8 cellular contexts compared by ENCODE assay signal in genomic region chr2:238203104-238203972, GRCh38. TPM values are rescaled to one million over a fixed set of nuclear protein-coding genes. Genes with fewer than 3 reads are reported as not detected.
DNase-seq lines count a peak whose midpoint lies in the region; ATAC-seq and TF ChIP-seq lines count a peak whose summit lies in the region.

Gene ILKAP, minus strand, starts transcription at chr2:238203695. Its CDS starts 142 bp downstream, at chr2:238203553.

- no peak for TF ChIP-seq CTCF in GM12864 (IDR thresholded peaks at IDR 0.05; ENCODE audit: low read depth, low read length, missing control alignments)
- no peak for TF ChIP-seq CTCF in parathyroid adenoma (IDR thresholded peaks at IDR 0.05)
- TF ChIP-seq CTCF in tibial artery (IDR thresholded peaks at IDR 0.05), result no peak

- H3K4me3 Mint-ChIP-seq in activated naive CD8-positive, alpha-beta T cell treated with anti-CD3 and anti-CD28 coated beads, Interleukin-2, amount 10 ng/mL, durations not matched to agents 7 days and 5 days, result peak within 1 kb of the TSS; percentile 86

- peak within 1 kb of the TSS; percentile 62 for H3K9ac ChIP-seq in parathyroid adenoma

- peak within 1 kb of the TSS; percentile 83 for H2AFZ ChIP-seq in parathyroid adenoma

- intact Hi-C loops in Right ventricle myocardium inferior (cut with DNase I), result loop anchor here (2.0 kb wide), 2 partner anchors 39 to 143 kb away; partner anchors contain the start of gene SCLY
- intact Hi-C loops in tibial artery (cut with DNase I; ENCODE audit: low total_unique reads), result no loop called here

- no peaks in the 10 kb centered on the region for H3K9me3 ChIP-seq in parathyroid adenoma (ENCODE audit: control insufficient read depth, low read length)
- H3K9me3 ChIP-seq in tibial artery, result no peaks in the 10 kb centered on the region

- peaks cover 24% of the 10 kb centered on the region for H3K4me1 Mint-ChIP-seq in activated naive CD8-positive, alpha-beta T cell treated with anti-CD3 and anti-CD28 coated beads, Interleukin-2, amount 10 ng/mL, durations not matched to agents 7 days and 5 days

- peaks cover 40% of the 10 kb centered on the region for H3K79me2 ChIP-seq in parathyroid adenoma

- H3K4me1 ChIP-seq in parathyroid adenoma (peaks cover 8% of the 10 kb centered on the region), tibial artery (peaks cover 0 to 43% (median 26%) of the 10 kb centered on the region in 4 donors)

- peaks cover 2% of the 10 kb centered on the region for H3K27me3 Mint-ChIP-seq in activated naive CD8-positive, alpha-beta T cell treated with anti-CD3 and anti-CD28 coated beads, Interleukin-2, amount 10 ng/mL, durations not matched to agents 7 days and 5 days

- peak within 1 kb of the TSS; percentile 85 for H3K27ac Mint-ChIP-seq in activated naive CD8-positive, alpha-beta T cell treated with anti-CD3 and anti-CD28 coated beads, Interleukin-2, amount 10 ng/mL, durations not matched to agents 7 days and 5 days

- DNase-seq in GM12864 (ENCODE audit: low read depth) (peak; percentile 30), NCI-H1105 (lab: John Stamatoyannopoulos, UW) (peak; percentile 82), SW 1271 (lab: John Stamatoyannopoulos, UW) (peak; percentile 51 to 79), Right ventricle myocardium inferior (ENCODE audit: missing footprints) (peak; percentile 96), tibial artery (peak; percentile 81 to 93)
- peak; percentile 96 for DNase-seq in activated naive CD8-positive, alpha-beta T cell treated with anti-CD3 and anti-CD28 coated beads, Interleukin-2, amount 10 ng/mL, durations not matched to agents 7 days and 5 days

- H3K4me3 ChIP-seq in GM12864 (ENCODE audit: low read depth, low read length) (peak within 1 kb of the TSS; percentile 83), parathyroid adenoma (ENCODE audit: low read depth, low read length) (peak within 1 kb of the TSS; percentile 66), tibial artery (peak within 1 kb of the TSS; percentile 63 to 94)

- H3K27ac ChIP-seq in parathyroid adenoma (peak within 1 kb of the TSS; percentile 58), tibial artery (peak within 1 kb of the TSS; percentile 90 to 96)

- peaks cover 4% of the 10 kb centered on the region for H3K36me3 Mint-ChIP-seq in activated naive CD8-positive, alpha-beta T cell treated with anti-CD3 and anti-CD28 coated beads, Interleukin-2, amount 10 ng/mL, durations not matched to agents 7 days and 5 days

- H3K27me3 ChIP-seq in parathyroid adenoma (ENCODE audit: control insufficient read depth, insufficient read depth, low read length) (no peaks in the 10 kb centered on the region), tibial artery (no peaks in the 10 kb centered on the region)

- ATAC-seq in HG02623 (IDR thresholded peaks at IDR 0.05; ENCODE audit: unreplicated experiment) (peak; percentile 94), Right ventricle myocardium inferior (peak; percentile 100)
- ATAC-seq in activated naive CD8-positive, alpha-beta T cell treated with anti-CD3 and anti-CD28 coated beads, Interleukin-2, amount 10 ng/mL, durations not matched to agents 7 days and 5 days (ENCODE audit: low read depth), result peak; percentile 97

- no peaks in the 10 kb centered on the region for H3K36me3 ChIP-seq in parathyroid adenoma (ENCODE audit: control insufficient read depth, insufficient read depth, low read length)
- H3K36me3 ChIP-seq in tibial artery, result no peaks in the 10 kb centered on the region

- H3K4me2 ChIP-seq in parathyroid adenoma (ENCODE audit: low read length), result peak within 1 kb of the TSS; percentile 69

- H3K9me3 Mint-ChIP-seq in activated naive CD8-positive, alpha-beta T cell treated with anti-CD3 and anti-CD28 coated beads, Interleukin-2, amount 10 ng/mL, durations not matched to agents 7 days and 5 days, result no peaks in the 10 kb centered on the region

- POLR2A ChIA-PET in activated naive CD8-positive, alpha-beta T cell treated with anti-CD3 and anti-CD28 coated beads, Interleukin-2, amount 10 ng/mL, durations not matched to agents 7 days and 5 days (lab: Charles Lee), result interaction anchor here (0.8 to 2.3 kb wide), 10 partner anchors 11 to 280 kb away, joined by 3 to 8 read pairs (median 4); partner anchors contain the start of gene SCLY

RNA-seq across cellular contexts. Expression of gene ILKAP, which starts in this region (rescaled TPM):
- 10 to 100 TPM; 56.3 to 59.1 TPM for total RNA-seq in activated naive CD8-positive, alpha-beta T cell treated with anti-CD3 and anti-CD28 coated beads, Interleukin-2, amount 10 ng/mL, durations not matched to agents 7 days and 5 days
- 26.2 TPM for total RNA-seq in Right ventricle myocardium inferior

Comparison
In these comparisons a context has a peak if more than half of its experiments do, and no peak if none do; other contexts are left out.
1. Peak in every context shown above with its lines: DNase-seq, ATAC-seq, H3K4me3 ChIP-seq and H3K27ac ChIP-seq.
2. DNase-seq: peak in every context shown above with its lines; median percentile 96 in activated naive CD8-positive, alpha-beta T cell treated with anti-CD3 and anti-CD28 coated beads, Interleukin-2, amount 10 ng/mL, durations not matched to agents 7 days and 5 days; 96 in Right ventricle myocardium inferior; 87 in tibial artery; 82 in NCI-H1105; 65 in SW 1271; 30 in GM12864.